ENCODE assay signal across 17 cellular contexts in the genomic region with DNA sequence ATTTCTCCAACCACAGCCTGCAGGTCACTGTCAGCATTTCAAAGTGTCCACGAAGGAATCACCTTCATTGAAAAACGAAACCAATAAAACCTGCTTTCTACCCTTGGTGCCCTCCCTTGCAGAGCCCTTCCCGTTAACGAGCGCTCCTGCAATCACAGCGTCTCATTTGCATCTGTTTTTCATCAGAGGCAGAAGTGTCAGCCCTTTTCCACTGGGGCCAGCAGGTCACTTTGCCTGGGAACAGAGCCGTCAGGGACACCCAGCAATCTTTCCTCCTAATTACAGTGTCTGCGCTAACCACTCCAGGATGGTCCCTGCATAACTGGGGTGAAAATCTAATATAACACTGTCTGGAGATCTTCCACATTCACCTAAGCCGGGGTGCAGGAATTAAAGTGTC.
DNase-seq lines count a peak whose midpoint lies in the region; ATAC-seq and TF ChIP-seq lines count a peak whose summit lies in the region.
"Had no signal": no experiment of that assay in that cellular context is flagged by ENCODE, and none has a peak within 500 bp of the region (broad histone marks: within the 10 kb centered on the region; RNA-seq: fewer than 3 reads in every experiment).

No MANE protein-coding gene starts in this region.

- peak overlapping the region in 1 of 2 donors; percentile 26 for H3K27ac ChIP-seq in right atrium auricular region
- H3K27ac ChIP-seq in heart left ventricle = peak overlapping the region in 5 of 12 donors; percentile 1 to 89 (median 34)
- peak overlapping the region; percentile 90 to 96 (median 96) for H3K27ac ChIP-seq in right lobe of liver
- peak overlapping the region; percentile 78 for H3K27ac ChIP-seq in upper lobe of right lung

- H3K36me3 ChIP-seq in right atrium auricular region = no peaks in the 10 kb centered on the region
- no peaks in the 10 kb centered on the region for H3K36me3 ChIP-seq in heart left ventricle
- H3K36me3 ChIP-seq in right lobe of liver = no peaks in the 10 kb centered on the region
- no peaks in the 10 kb centered on the region for H3K36me3 ChIP-seq in upper lobe of right lung

- ATAC-seq in Right ventricle myocardium inferior (peak; percentile 43), heart left ventricle (peak in 3 of 4 donors; percentile 41 to 72 (median 63)), right lobe of liver (no peak), upper lobe of right lung (no peak)

- 51 to 72% (median 57%) methylated on average over 9 of the region's 9 CpGs for WGBS in heart left ventricle, 4 donors
- 63% methylated on average over 9 of the region's 9 CpGs for WGBS in right lobe of liver (ENCODE audit: insufficient coverage, low coverage, low lambda C conversion rate, missing lambda C conversion rate)

- intact Hi-C loops in Right ventricle myocardium inferior (cut with DNase I) = no loop called here
- intact Hi-C loops in heart left ventricle (cut with DNase I) = no loop called here
- intact Hi-C loops in right lobe of liver (cut with DNase I) = no loop called here
- intact Hi-C loops in upper lobe of right lung (cut with DNase I) = no loop called here

- TF ChIP-seq POLR2A in heart left ventricle (IDR thresholded peaks at IDR 0.05) (no peak), right lobe of liver (IDR thresholded peaks at IDR 0.05) (no peak)

- no peak overlapping the region for H3K4me3 ChIP-seq in right atrium auricular region
- no peak overlapping the region for H3K4me3 ChIP-seq in heart left ventricle
- H3K4me3 ChIP-seq in right lobe of liver = no peak overlapping the region
- H3K4me3 ChIP-seq in upper lobe of right lung = no peak overlapping the region

- no peak for TF ChIP-seq CTCF in right atrium auricular region (IDR thresholded peaks at IDR 0.05)
- TF ChIP-seq CTCF in heart left ventricle (IDR thresholded peaks at IDR 0.05) = no peak
- no peak for TF ChIP-seq CTCF in right lobe of liver (IDR thresholded peaks at IDR 0.05)
- no peak for TF ChIP-seq CTCF in upper lobe of right lung (IDR thresholded peaks at IDR 0.05)

- H3K27me3 ChIP-seq in right atrium auricular region = no peaks in the 10 kb centered on the region
- no peaks in the 10 kb centered on the region for H3K27me3 ChIP-seq in heart left ventricle
- no peaks in the 10 kb centered on the region for H3K27me3 ChIP-seq in right lobe of liver
- no peaks in the 10 kb centered on the region for H3K27me3 ChIP-seq in upper lobe of right lung

- H3K9me3 ChIP-seq in right atrium auricular region (no peaks in the 10 kb centered on the region), heart left ventricle (no peaks in the 10 kb centered on the region), right lobe of liver (no peaks in the 10 kb centered on the region), upper lobe of right lung (no peaks in the 10 kb centered on the region)

- DNase-seq in Right ventricle myocardium inferior (ENCODE audit: missing footprints) (no peak), right atrium auricular region (ENCODE audit: low spot score) (no peak), heart left ventricle (peak in 1 of 5 donors; percentile 56), right lobe of liver (no peak), upper lobe of right lung (no peak), CD1c-positive myeloid dendritic cell (ENCODE audit: extremely low spot score) (no peak), SKM-1 (lab: John Stamatoyannopoulos, UW; ENCODE audit: unreplicated experiment) (no peak), NOMO-1 treated with DMSO at 0.1 percent for 48 hours (lab: John Stamatoyannopoulos, UW; ENCODE audit: unreplicated experiment) (no peak)
- DNase-seq: activated B cell treated with CpG ODN at 0.5 μM for 24 hours; activated CD4-positive, alpha-beta T cell treated with anti-CD3 and anti-CD28 coated beads, Interleukin-2, amount 50 U/mL, for 4 hours; AML-193; GF-D8; NCI-H1694 treated with DMSO at 0.1 percent for 48 hours; NCI-H2171 treated with DMSO at 0.1 percent for 48 hours; stimulated activated CD8-positive, alpha-beta memory T cell treated with anti-CD3 and anti-CD28 coated beads, Interleukin-4, amount 100 ng/mL, for 48 hours; SW 1271; trophoblast cell had no signal

- H3K4me1 ChIP-seq in right atrium auricular region (peaks cover 0 to 45% of the 10 kb centered on the region in 2 donors), heart left ventricle (peaks cover 0 to 53% (median 15%) of the 10 kb centered on the region in 12 donors), right lobe of liver (peaks cover 0 to 52% (median 25%) of the 10 kb centered on the region in 4 donors), upper lobe of right lung (peaks cover 27% of the 10 kb centered on the region)

Comparison
In these comparisons a context has a peak if more than half of its experiments do, and no peak if none do; other contexts are left out.
1. ATAC-seq: peak in Right ventricle myocardium inferior (single experiment) and heart left ventricle (3 of 4); none in right lobe of liver (0 of 4) and upper lobe of right lung (single experiment).